ENCODE assay signal across 15 cellular contexts in the genomic region with DNA sequence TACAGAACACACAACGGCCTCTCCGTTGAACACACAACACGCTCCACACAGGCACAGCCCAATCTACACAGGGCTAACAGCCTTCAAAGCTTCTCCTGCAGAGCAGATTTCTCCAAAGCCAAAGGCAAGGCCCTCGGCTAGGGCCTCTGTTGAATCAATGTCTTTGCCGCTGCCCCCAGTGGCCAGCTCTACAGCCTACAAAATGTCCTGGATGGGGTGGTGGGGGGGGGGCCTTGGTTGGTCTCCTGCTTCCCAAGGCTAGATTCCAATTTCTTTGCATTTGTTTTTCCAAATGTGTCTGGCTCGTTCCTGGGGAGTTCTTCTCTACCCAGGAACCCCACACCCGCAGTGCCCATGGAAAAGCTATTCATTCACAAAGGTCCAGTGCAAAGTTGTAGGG.
A peak's percentile ranks its signal among the peaks of the same experiment; 100 is the strongest.
DNase-seq lines count a peak whose midpoint lies in the region; ATAC-seq and TF ChIP-seq lines count a peak whose summit lies in the region.
"Had no signal": no experiment of that assay in that cellular context is flagged by ENCODE, and none has a peak within 500 bp of the region (broad histone marks: within the 10 kb centered on the region; RNA-seq: fewer than 3 reads in every experiment).

No MANE protein-coding gene starts in this region.

- no peak overlapping the region for H3K9ac ChIP-seq in Karpas-422 (ENCODE audit: low read length)

- H3K9me3 ChIP-seq in Karpas-422 (ENCODE audit: low read length), result no peaks in the 10 kb centered on the region

- 0 out of 2 replicates have a peak, but pooled peaks have one; percentile 9 for TF ChIP-seq CTCF in LNCaP clone FGC (IDR thresholded peaks at IDR 0.05; ENCODE audit: control insufficient read depth, extremely low read depth, insufficient read depth)
- TF ChIP-seq CTCF in chondrocyte (IDR thresholded peaks at IDR 0.05), result peak; percentile 37

- H4K20me1 ChIP-seq in Karpas-422 (ENCODE audit: insufficient read depth, low read depth, low read length), result peaks cover 3% of the 10 kb centered on the region

- H3K9me2 ChIP-seq in Karpas-422 (replicated peaks; ENCODE audit: insufficient read depth, low read length), result no peaks in the 10 kb centered on the region

- H3K4me3 ChIP-seq in LNCaP clone FGC (ENCODE audit: low read depth, low read length) (no peak overlapping the region), Karpas-422 (ENCODE audit: low read length) (no peak overlapping the region)
- H3K4me3 ChIP-seq: lung had no signal

- no peaks in the 10 kb centered on the region for H3K4me1 Mint-ChIP-seq in chondrocyte (ENCODE audit: low read depth)
- H3K4me1 Mint-ChIP-seq: CD8-positive, alpha-beta memory T cell had no signal

- no peak overlapping the region for H3K4me3 Mint-ChIP-seq in chondrocyte (ENCODE audit: unreplicated experiment)
- H3K4me3 Mint-ChIP-seq: CD8-positive, alpha-beta memory T cell; stimulated activated naive CD8-positive, alpha-beta T cell treated with anti-CD3 and anti-CD28 coated beads, Interleukin-15, Interleukin-2, amounts not matched to agents 100 ng/mL and 50 ng/mL, for 24 hours had no signal

- no peak overlapping the region for H3K4me2 ChIP-seq in Karpas-422 (ENCODE audit: low read depth, low read length, poor library complexity, severe bottlenecking)

- no peak overlapping the region for H3K27ac ChIP-seq in Karpas-422 (ENCODE audit: low read length)

- H3K4me1 ChIP-seq in Karpas-422 (ENCODE audit: low read length), result no peaks in the 10 kb centered on the region

- H3K27me3 Mint-ChIP-seq in chondrocyte (ENCODE audit: low read depth), result peaks cover 39% of the 10 kb centered on the region

- DNase-seq in DMS 273 (lab: John Stamatoyannopoulos, UW; ENCODE audit: unreplicated experiment) (peak; percentile 25), DMS 273 treated with DMSO at 0.1 percent for 48 hours (lab: John Stamatoyannopoulos, UW) (no peak), LNCaP clone FGC (ENCODE audit: low read depth) (no peak), chondrocyte (ENCODE audit: low spot score) (no peak), retina (peak; percentile 60), Karpas-422 (no peak), GM03348 (ENCODE audit: low spot score) (no peak)
- DNase-seq: activated CD4-positive, alpha-beta T cell treated with anti-CD3 and anti-CD28 coated beads, Interleukin-2, amount 50 U/mL, for 4 hours; CD8-positive, alpha-beta memory T cell; dermis blood vessel endothelial cell; NCI-H1048; T-helper 2 cell had no signal

- H2AFZ ChIP-seq in Karpas-422 (ENCODE audit: low read length), result no peak overlapping the region

- ATAC-seq in GM19452 (IDR thresholded peaks at IDR 0.05; ENCODE audit: unreplicated experiment), result no peak

- no peaks in the 10 kb centered on the region for H3K9me3 Mint-ChIP-seq in chondrocyte (ENCODE audit: low read depth)
- H3K9me3 Mint-ChIP-seq: CD8-positive, alpha-beta memory T cell; stimulated activated naive CD8-positive, alpha-beta T cell treated with anti-CD3 and anti-CD28 coated beads, Interleukin-15, Interleukin-2, amounts not matched to agents 100 ng/mL and 50 ng/mL, for 24 hours had no signal

- 0 out of 2 replicates have a peak, but pooled peaks cover 5% of the 10 kb centered on the region for H3K36me3 ChIP-seq in Karpas-422 (ENCODE audit: insufficient read depth, low read length)

- no peaks in the 10 kb centered on the region for H3K36me3 Mint-ChIP-seq in chondrocyte (ENCODE audit: low read depth)
- H3K36me3 Mint-ChIP-seq: CD8-positive, alpha-beta memory T cell had no signal

- no peak overlapping the region for H3K27ac Mint-ChIP-seq in chondrocyte (ENCODE audit: unreplicated experiment)
- H3K27ac Mint-ChIP-seq: CD8-positive, alpha-beta memory T cell; stimulated activated naive CD8-positive, alpha-beta T cell treated with anti-CD3 and anti-CD28 coated beads, Interleukin-15, Interleukin-2, amounts not matched to agents 100 ng/mL and 50 ng/mL, for 24 hours had no signal

- H3K79me2 ChIP-seq in Karpas-422 (ENCODE audit: low read length), result peaks cover 22% of the 10 kb centered on the region

- no peaks in the 10 kb centered on the region for H3K27me3 ChIP-seq in Karpas-422 (ENCODE audit: low read length)

Comparison
In these comparisons a context has a peak if more than half of its experiments do, and no peak if none do; other contexts are left out.
1. DNase-seq: peak in DMS 273 (single experiment) and retina (single experiment); none in DMS 273 treated with DMSO at 0.1 percent for 48 hours (single experiment), LNCaP clone FGC (single experiment), chondrocyte (single experiment), Karpas-422 (single experiment) and GM03348 (single experiment).